Comparison of ENCODE assay signal across 8 cellular contexts in the genomic region with DNA sequence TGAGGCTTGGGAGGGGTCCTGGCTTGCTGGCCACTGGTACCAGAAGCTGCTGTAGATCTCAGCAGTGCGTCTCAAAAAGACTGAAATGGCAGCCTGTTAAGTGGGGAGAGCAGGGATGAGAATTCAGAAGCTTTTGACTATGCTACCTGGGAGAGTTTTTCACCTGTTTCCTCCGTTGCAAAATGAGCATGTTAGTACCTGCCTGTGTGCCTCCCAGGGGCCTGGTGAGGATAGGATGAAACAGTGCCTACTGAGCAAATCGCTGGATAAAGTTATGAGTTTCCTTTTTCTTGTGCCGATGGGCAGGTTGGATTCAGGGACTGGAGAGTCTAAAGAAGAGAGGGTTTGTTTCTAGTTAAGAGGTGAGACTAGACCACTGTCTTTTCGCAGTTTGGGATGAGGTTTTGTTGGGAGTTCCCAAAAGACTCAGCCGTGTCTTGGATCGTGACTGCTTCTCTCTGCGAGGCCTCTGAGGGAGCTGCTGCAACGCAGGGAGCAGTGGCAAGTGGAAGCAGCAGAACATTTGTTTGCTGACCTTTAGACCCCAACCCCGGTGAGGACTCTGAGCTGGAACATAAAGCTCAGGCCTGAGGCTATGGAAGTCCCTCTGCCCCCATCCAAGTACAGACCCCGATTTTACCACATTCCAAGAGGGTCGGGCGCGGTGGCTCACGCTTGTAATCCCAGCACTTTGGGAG. TPM values are rescaled to one million over a fixed set of nuclear protein-coding genes. Genes with fewer than 3 reads are reported as not detected.
DNase-seq lines count a peak whose midpoint lies in the region; ATAC-seq and TF ChIP-seq lines count a peak whose summit lies in the region.

No MANE protein-coding gene starts in this region.

- no peaks in the 10 kb centered on the region for H3K9me3 ChIP-seq in CD8-positive, alpha-beta T cell (ENCODE audit: low read length)
- no peaks in the 10 kb centered on the region for H3K9me3 ChIP-seq in colonic mucosa

- peaks cover 2% of the 10 kb centered on the region for H3K9me3 Mint-ChIP-seq in CD8-positive, alpha-beta T cell
- peaks cover 2% of the 10 kb centered on the region for H3K9me3 Mint-ChIP-seq in neural crest cell

- POLR2A ChIA-PET in CD8-positive, alpha-beta T cell (lab: Charles Lee) = interaction anchor here (0.7 kb wide), 1 partner anchor 364 kb away, joined by 3 read pairs; no protein-coding TSS in a partner anchor

- peaks cover 8% of the 10 kb centered on the region for H3K4me1 Mint-ChIP-seq in CD8-positive, alpha-beta T cell (ENCODE audit: low read depth)
- peaks cover 13% of the 10 kb centered on the region for H3K4me1 Mint-ChIP-seq in neural crest cell

- CTCF ChIA-PET in CD8-positive, alpha-beta T cell (lab: Charles Lee) = no interaction called here

- no peak overlapping the region for H3K27ac Mint-ChIP-seq in CD8-positive, alpha-beta T cell
- no peak overlapping the region for H3K27ac Mint-ChIP-seq in neural crest cell (ENCODE audit: unreplicated experiment)

- peak overlapping the region in 1 of 2 donors; percentile 58 for H3K9ac ChIP-seq in colonic mucosa (ENCODE audit: low read depth in 2 of 2, low read length in 2 of 2)

- ATAC-seq in CD8-positive, alpha-beta T cell = no peak
- ATAC-seq in GM21360 (IDR thresholded peaks at IDR 0.05; ENCODE audit: unreplicated experiment) (no peak), GM19395 (IDR thresholded peaks at IDR 0.05; ENCODE audit: unreplicated experiment) (no peak), HG03457 (IDR thresholded peaks at IDR 0.05; ENCODE audit: unreplicated experiment) (no peak)

- peak overlapping the region; percentile 81 for H3K4me3 Mint-ChIP-seq in CD8-positive, alpha-beta T cell
- H3K4me3 Mint-ChIP-seq in neural crest cell = peak overlapping the region; percentile 81

- TF ChIP-seq CTCF in CD8-positive, alpha-beta T cell (IDR thresholded peaks at IDR 0.05) = no peak
- TF ChIP-seq CTCF in colonic mucosa (IDR thresholded peaks at IDR 0.05) = no peak
- TF ChIP-seq CTCF in neural crest cell (conservative IDR thresholded peaks at IDR 0.05) = no peak

- H3K27me3 Mint-ChIP-seq in CD8-positive, alpha-beta T cell (ENCODE audit: low read depth) = no peaks in the 10 kb centered on the region
- peaks cover 42% of the 10 kb centered on the region for H3K27me3 Mint-ChIP-seq in neural crest cell (ENCODE audit: low read depth)

- peak overlapping the region; percentile 33 for H3K4me3 ChIP-seq in CD8-positive, alpha-beta T cell (ENCODE audit: low read depth, low read length)
- peak overlapping the region; percentile 56 for H3K4me3 ChIP-seq in colonic mucosa

- intact Hi-C loops in CD8-positive, alpha-beta T cell (cut with DNase I, micrococcal nuclease) = loop anchor here (1.0 to 10.0 kb wide), 3 partner anchors 55 to 329 kb away; partner anchors contain the start of gene ZBTB34 (in 1 of the 2)
- intact Hi-C loops in colonic mucosa (cut with DNase I) = no loop called here

- peaks cover 7% of the 10 kb centered on the region for H3K4me1 ChIP-seq in CD8-positive, alpha-beta T cell (ENCODE audit: insufficient read depth, low read length)
- peaks cover 4% of the 10 kb centered on the region for H3K4me1 ChIP-seq in colonic mucosa

- no peaks in the 10 kb centered on the region for H3K36me3 ChIP-seq in CD8-positive, alpha-beta T cell (ENCODE audit: insufficient read depth, low read length)
- H3K36me3 ChIP-seq in colonic mucosa = no peaks in the 10 kb centered on the region

- no peak for DNase-seq in CD8-positive, alpha-beta T cell
- peak; percentile 29 for DNase-seq in NCI-H146 (lab: John Stamatoyannopoulos, UW)
- DNase-seq in colonic mucosa = peak; percentile 18
- DNase-seq in neural crest cell (ENCODE audit: low read depth, low spot score) = no peak
- no peak for DNase-seq in UCSD-AML1 (lab: John Stamatoyannopoulos, UW; ENCODE audit: unreplicated experiment)

- H3K27ac ChIP-seq in CD8-positive, alpha-beta T cell (ENCODE audit: low read depth, low read length) = no peak overlapping the region
- H3K27ac ChIP-seq in colonic mucosa = no peak overlapping the region

- H3K36me3 Mint-ChIP-seq in CD8-positive, alpha-beta T cell = peaks cover 2% of the 10 kb centered on the region
- no peaks in the 10 kb centered on the region for H3K36me3 Mint-ChIP-seq in neural crest cell (ENCODE audit: low read depth)

- H3K27me3 ChIP-seq in CD8-positive, alpha-beta T cell (ENCODE audit: insufficient read depth, low read length) = no peaks in the 10 kb centered on the region
- H3K27me3 ChIP-seq in colonic mucosa = no peaks in the 10 kb centered on the region

RNA-seq across cellular contexts. Expression of gene RALGPS1, which starts 1.4 kb away (rescaled TPM):
- 1 to 10 TPM; 4.9 to 5.4 TPM for total RNA-seq in CD8-positive, alpha-beta T cell
- total RNA-seq in colonic mucosa = 10 to 100 TPM; 22.6 to 27.2 TPM
- 10.8 and 11.7 TPM in 2 replicates for total RNA-seq in neural crest cell

RNA-seq across cellular contexts. Expression of gene ZBTB34, which starts 55.6 kb away (rescaled TPM):
- 1 to 10 TPM; 3.0 to 3.3 TPM for total RNA-seq in CD8-positive, alpha-beta T cell
- total RNA-seq in colonic mucosa (10 to 100 TPM in 1 of 2 donors, 1 to 10 TPM in 1; 4.6 to 10.3 TPM), neural crest cell (16.1 and 16.9 TPM in 2 replicates)

Comparison
In these comparisons a context has a peak if more than half of its experiments do, and no peak if none do; other contexts are left out.
1. DNase-seq: peak in NCI-H146 (single experiment) and colonic mucosa (single experiment); none in CD8-positive, alpha-beta T cell (0 of 7), neural crest cell (single experiment) and UCSD-AML1 (single experiment).